9 cellular contexts compared by ENCODE assay signal in genomic region chr3:72892870-72893269, GRCh38. TPM values are rescaled to one million over a fixed set of nuclear protein-coding genes. Genes with fewer than 3 reads are reported as not detected.
DNase-seq lines count a peak whose midpoint lies in the region; ATAC-seq and TF ChIP-seq lines count a peak whose summit lies in the region.
"Had no signal": no experiment of that assay in that cellular context is flagged by ENCODE, and none has a peak within 500 bp of the region (broad histone marks: within the 10 kb centered on the region; RNA-seq: fewer than 3 reads in every experiment).

No MANE protein-coding gene starts in this region.

- no peaks in the 10 kb centered on the region for H3K36me3 ChIP-seq in A673 (ENCODE audit: insufficient read depth, low read length, poor library complexity, severe bottlenecking)

- intact Hi-C loops in A673 (cut with micrococcal nuclease; ENCODE audit: unreplicated experiment), result no loop called here

- H3K27me3 ChIP-seq in A673 (replicated peaks; ENCODE audit: insufficient read depth, low read depth, low read length, poor library complexity), result no peaks in the 10 kb centered on the region

- H3K36me3 Mint-ChIP-seq in T-cell, result no peaks in the 10 kb centered on the region
- no peaks in the 10 kb centered on the region for H3K36me3 Mint-ChIP-seq in activated CD4-positive, alpha-beta T cell treated with anti-CD3 and anti-CD28 coated beads, Interleukin-2, amount 10 ng/mL, durations not matched to agents 7 days and 5 days (ENCODE audit: low read depth)

- BruUV-seq in A673 (replicated peaks; lab: Mats Ljungman, UMichigan), result no TSS peak

- CTCF ChIA-PET in A673 (lab: Charles Lee), result interaction anchor here (0.6 kb wide), 1 partner anchor 1689 kb away, joined by 9 read pairs; no protein-coding TSS in a partner anchor
- CTCF ChIA-PET in T-cell (lab: Charles Lee), result interaction anchor here in 1 of 2 donors (0.5 to 0.6 kb wide), 2 partner anchors 42 to 1310 kb away, joined by 3 to 7 read pairs; partner anchors contain the start of gene FOXP1
- CTCF ChIA-PET in activated CD4-positive, alpha-beta T cell treated with anti-CD3 and anti-CD28 coated beads, Interleukin-2, amount 10 ng/mL, durations not matched to agents 7 days and 5 days (lab: Charles Lee), result no interaction called here

- no peaks in the 10 kb centered on the region for H3K9me3 ChIP-seq in A673 (ENCODE audit: low read depth, low read length, poor library complexity, severe bottlenecking)

- H3K4me3 Mint-ChIP-seq in T-cell, result no peak overlapping the region
- H3K4me3 Mint-ChIP-seq in activated CD4-positive, alpha-beta T cell treated with anti-CD3 and anti-CD28 coated beads, Interleukin-2, amount 10 ng/mL, durations not matched to agents 7 days and 5 days, result no peak overlapping the region

- peaks cover 41 to 55% of the 10 kb centered on the region in 2 donors for H3K27me3 Mint-ChIP-seq in T-cell
- peaks cover 53% of the 10 kb centered on the region for H3K27me3 Mint-ChIP-seq in activated CD4-positive, alpha-beta T cell treated with anti-CD3 and anti-CD28 coated beads, Interleukin-2, amount 10 ng/mL, durations not matched to agents 7 days and 5 days

- peaks cover 26% of the 10 kb centered on the region for H3K4me1 ChIP-seq in A673 (ENCODE audit: insufficient read depth, low read length, poor library complexity, severe bottlenecking)

- no peak overlapping the region for H3K27ac Mint-ChIP-seq in T-cell
- H3K27ac Mint-ChIP-seq in activated CD4-positive, alpha-beta T cell treated with anti-CD3 and anti-CD28 coated beads, Interleukin-2, amount 10 ng/mL, durations not matched to agents 7 days and 5 days, result no peak overlapping the region

- in situ Hi-C loops in GM13977 (cut with MboI; ENCODE audit: low pct_unique_long_range_greater_than_20kb, low sequenced_read_pairs, unreplicated experiment), result no loop called here
- in situ Hi-C loops in SK-MEL-5 (cut with HindIII; ENCODE audit: low pct_unique_long_range_greater_than_20kb, low sequenced_read_pairs), result no loop called here

- H3K27ac ChIP-seq in A673 (ENCODE audit: low read depth, low read length, poor library complexity, severe bottlenecking), result no peak overlapping the region

- H3K4me1 Mint-ChIP-seq in T-cell, result peaks cover 5 to 12% (median 7%) of the 10 kb centered on the region in 3 donors
- H3K4me1 Mint-ChIP-seq in activated CD4-positive, alpha-beta T cell treated with anti-CD3 and anti-CD28 coated beads, Interleukin-2, amount 10 ng/mL, durations not matched to agents 7 days and 5 days, result no peaks in the 10 kb centered on the region

- DNase-seq in A673 (ENCODE audit: low spot score), result peak; percentile 14
- DNase-seq in GM13977 (ENCODE audit: low spot score), result no peak
- peak; percentile 73 for DNase-seq in SK-MEL-5 (ENCODE audit: low read depth, low spot score)
- peak; percentile 16 for DNase-seq in germinal center (ENCODE audit: low spot score)
- no peak for DNase-seq in stimulated activated CD4-positive, alpha-beta T cell treated with anti-CD3 and anti-CD28 coated beads, Interleukin-15, amount 100 ng/mL, for 24 hours
- DNase-seq in T-cell, result no peak
- DNase-seq in activated CD4-positive, alpha-beta T cell treated with anti-CD3 and anti-CD28 coated beads, Interleukin-2, amount 10 ng/mL, durations not matched to agents 7 days and 5 days, result no peak
- DNase-seq: DMS79 treated with DMSO at 0.1 percent for 48 hours had no signal

- no peak overlapping the region for H3K4me3 ChIP-seq in A673 (ENCODE audit: low read depth, low read length, poor library complexity, severe bottlenecking)

- TF ChIP-seq CTCF in A673 (conservative IDR thresholded peaks at IDR 0.05; ENCODE audit: low read depth, low read length) (peak; percentile 55), GM13977 (IDR thresholded peaks at IDR 0.05; ENCODE audit: extremely low read depth, insufficient read depth, missing control alignments) (peak; percentile 38)

- ATAC-seq in HG03135 (IDR thresholded peaks at IDR 0.05; ENCODE audit: unreplicated experiment), result no peak
- ATAC-seq in T-cell (replicated peaks in 1 of 4), result no peak

- peaks cover 0 to 6% (median 0%) of the 10 kb centered on the region in 3 donors for H3K9me3 Mint-ChIP-seq in T-cell
- H3K9me3 Mint-ChIP-seq in activated CD4-positive, alpha-beta T cell treated with anti-CD3 and anti-CD28 coated beads, Interleukin-2, amount 10 ng/mL, durations not matched to agents 7 days and 5 days, result no peaks in the 10 kb centered on the region

- POLR2A ChIA-PET in A673 (lab: Charles Lee; ENCODE audit: low non-redundant PET), result no interaction called here
- POLR2A ChIA-PET in T-cell (lab: Charles Lee), result no interaction called here
- POLR2A ChIA-PET in activated CD4-positive, alpha-beta T cell treated with anti-CD3 and anti-CD28 coated beads, Interleukin-2, amount 10 ng/mL, durations not matched to agents 7 days and 5 days (lab: Charles Lee), result no interaction called here

RNA-seq across cellular contexts. Expression of gene GXYLT2, which starts 5.0 kb away (rescaled TPM):
- total RNA-seq in A673 (2021) (10.7 and 17.1 TPM in 2 replicates), T-cell (under 1 TPM in 2 of 5 donors, not detected in 3; 0.09 to 0.19 TPM)
- total RNA-seq in SK-MEL-5 (2014; rRNA removed; shearing (Covaris generic)), result 18.2 and 27.2 TPM in 2 replicates
- polyA plus RNA-seq in SK-MEL-5 (2015; cell fraction: cytosol; rRNA removed), result 20.4 and 25.8 TPM in 2 replicates
- 4.8 and 5.5 TPM in 2 replicates for polyA plus RNA-seq in SK-MEL-5 (2015; cell fraction: nucleus; rRNA removed)
- total RNA-seq in activated CD4-positive, alpha-beta T cell treated with anti-CD3 and anti-CD28 coated beads, Interleukin-2, amount 10 ng/mL, durations not matched to agents 7 days and 5 days, result not detected

RNA-seq across cellular contexts. Expression of gene SHQ1, which starts 44.6 kb away (rescaled TPM):
- total RNA-seq in A673 (2021) (21.1 and 24.3 TPM in 2 replicates), T-cell (10 to 100 TPM; 16.6 to 29.0 (median 27.8) TPM)
- total RNA-seq in SK-MEL-5 (2014; rRNA removed; shearing (Covaris generic)), result 25.9 and 26.3 TPM in 2 replicates
- polyA plus RNA-seq in SK-MEL-5 (2015; cell fraction: cytosol; rRNA removed), result 17.6 and 20.2 TPM in 2 replicates
- polyA plus RNA-seq in SK-MEL-5 (2015; cell fraction: nucleus; rRNA removed), result 18.6 and 23.7 TPM in 2 replicates
- total RNA-seq in activated CD4-positive, alpha-beta T cell treated with anti-CD3 and anti-CD28 coated beads, Interleukin-2, amount 10 ng/mL, durations not matched to agents 7 days and 5 days, result 10 to 100 TPM; 22.1 to 24.2 TPM

Comparison
In these comparisons a context has a peak if more than half of its experiments do, and no peak if none do; other contexts are left out.
1. DNase-seq: peak in A673 (single experiment), SK-MEL-5 (single experiment) and germinal center (single experiment); none in GM13977 (single experiment), stimulated activated CD4-positive, alpha-beta T cell treated with anti-CD3 and anti-CD28 coated beads, Interleukin-15, amount 100 ng/mL, for 24 hours (single experiment), T-cell (0 of 34) and activated CD4-positive, alpha-beta T cell treated with anti-CD3 and anti-CD28 coated beads, Interleukin-2, amount 10 ng/mL, durations not matched to agents 7 days and 5 days (single experiment).